Comparison of ENCODE assay signal across 8 cellular contexts in genomic region chr11:64777449-64778222, GRCh38.
DNase-seq lines count a peak whose midpoint lies in the region; ATAC-seq lines count a peak whose summit lies in the region.

No MANE protein-coding gene starts in this region.

- no peaks in the 10 kb centered on the region for H3K9me3 Mint-ChIP-seq in memory B cell

- H3K4me1 ChIP-seq in effector memory CD4-positive, alpha-beta T cell (ENCODE audit: control insufficient read depth, insufficient read depth, low read length, poor library complexity, severe bottlenecking), result peaks cover 55% of the 10 kb centered on the region

- peak overlapping the region; percentile 94 for H3K27ac ChIP-seq in effector memory CD4-positive, alpha-beta T cell (ENCODE audit: insufficient read depth, low read length, poor library complexity, severe bottlenecking)

- no peaks in the 10 kb centered on the region for H3K27me3 Mint-ChIP-seq in memory B cell

- H3K27ac Mint-ChIP-seq in memory B cell, result peak overlapping the region; percentile 100

- H3K36me3 ChIP-seq in effector memory CD4-positive, alpha-beta T cell (ENCODE audit: control insufficient read depth, insufficient read depth, low read length), result peaks cover 48% of the 10 kb centered on the region

- H3K9me3 ChIP-seq in effector memory CD4-positive, alpha-beta T cell (ENCODE audit: control insufficient read depth, low read length), result no peaks in the 10 kb centered on the region

- ATAC-seq in HG02973 (IDR thresholded peaks at IDR 0.05; ENCODE audit: unreplicated experiment) (peak; percentile 23), memory B cell (ENCODE audit: low read depth) (peak; percentile 6), HG03565 (IDR thresholded peaks at IDR 0.05; ENCODE audit: unreplicated experiment) (no peak)

- peaks cover 30% of the 10 kb centered on the region for H3K36me3 Mint-ChIP-seq in memory B cell

- peaks cover 36% of the 10 kb centered on the region for H3K4me1 Mint-ChIP-seq in memory B cell

- H3K27me3 ChIP-seq in effector memory CD4-positive, alpha-beta T cell (replicated peaks; ENCODE audit: control insufficient read depth, insufficient read depth, low read length, poor library complexity, severe bottlenecking), result no peaks in the 10 kb centered on the region

- peak overlapping the region; percentile 86 for H3K4me3 Mint-ChIP-seq in memory B cell

- H3K4me3 ChIP-seq in effector memory CD4-positive, alpha-beta T cell (ENCODE audit: insufficient read depth, low read depth, low read length, poor library complexity, severe bottlenecking), result peak overlapping the region; percentile 70

- DNase-seq in GDM1 (lab: John Stamatoyannopoulos, UW) (peak; percentile 67), NCI-H526 treated with DMSO at 0.1 percent for 48 hours (lab: John Stamatoyannopoulos, UW) (peak; percentile 64), memory B cell (ENCODE audit: low spot score in 2 of 2) (peak; percentile 74 to 78)
- peak; percentile 92 for DNase-seq in activated CD8-positive, alpha-beta memory T cell treated with anti-CD3 and anti-CD28 coated beads for 24 hours
- peak; percentile 63 to 76 (median 71) for DNase-seq in effector memory CD4-positive, alpha-beta T cell
- peak; percentile 66 to 72 (median 68) for DNase-seq in stimulated activated CD4-positive, alpha-beta T cell treated with anti-CD3 and anti-CD28 coated beads, TNF-alpha, amount 100 ng/mL, for 4 hours (ENCODE audit: low read depth in 3 of 3)
